1 cellular context compared by ENCODE assay signal in genomic region chr5:170474489-170475266, GRCh38.
TF ChIP-seq lines count a peak whose summit lies in the region.

No MANE protein-coding gene starts in this region.

TF ChIP-seq in H1, 55 proteins besides CTCF, POLR2A, EP300 and RAD21:
- TF ChIP-seq CBX8 (IDR thresholded peaks at IDR 0.05; ENCODE audit: borderline replicate concordance, low read depth, low read length) (no peak), CHD1 (IDR thresholded peaks at IDR 0.05; ENCODE audit: low read depth, low read length) (no peak), SUZ12 (IDR thresholded peaks at IDR 0.05; ENCODE audit: low read length) (no peak), RXRA (IDR thresholded peaks at IDR 0.05; ENCODE audit: insufficient read depth, low read depth, low read length) (no peak), EGR1 (IDR thresholded peaks at IDR 0.05; ENCODE audit: borderline replicate concordance, low read depth, low read length) (no peak), RBBP5 (IDR thresholded peaks at IDR 0.05; ENCODE audit: borderline replicate concordance, low read depth, low read length) (no peak), MAX (IDR thresholded peaks at IDR 0.05) (no peak), SP1 (IDR thresholded peaks at IDR 0.05; ENCODE audit: low read depth, low read length) (peak; percentile 47; the same call in 1 of the 2 replicates), TEAD4 (IDR thresholded peaks at IDR 0.05; ENCODE audit: low read depth, low read length) (no peak), ZNF274 (IDR thresholded peaks at IDR 0.05; ENCODE audit: borderline replicate concordance, extremely low read depth, low read length) (no peak), CBX5 (IDR thresholded peaks at IDR 0.05; ENCODE audit: low read depth, low read length) (no peak), KDM1A (IDR thresholded peaks at IDR 0.05; ENCODE audit: borderline replicate concordance, low read length) (peak; percentile 62; the same call in 1 of the 2 replicates), KDM4A (IDR thresholded peaks at IDR 0.05; ENCODE audit: low read depth, low read length, severe bottlenecking) (no peak)
